In the genomic region with DNA sequence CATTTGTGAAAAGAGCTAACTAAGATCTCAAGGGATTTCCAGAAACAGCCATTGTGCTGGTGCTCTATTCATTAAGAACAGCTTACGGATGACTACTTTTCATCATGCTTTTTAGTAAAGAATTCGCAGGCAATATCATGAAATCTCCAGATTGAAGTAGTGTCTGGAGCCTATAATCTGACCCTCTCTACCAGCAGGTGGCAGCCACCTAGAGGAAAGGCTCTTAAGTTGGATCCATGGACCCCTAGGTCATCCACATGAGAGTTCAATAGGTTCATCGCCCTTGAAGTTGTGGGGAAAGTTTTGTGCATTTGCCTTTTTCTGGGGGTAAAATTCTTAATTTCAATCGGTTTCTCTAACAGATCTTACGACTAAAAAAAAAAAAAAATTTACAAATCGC, we compare ENCODE assay signal across 12 cellular contexts.
DNase-seq lines count a peak whose midpoint lies in the region; ATAC-seq and TF ChIP-seq lines count a peak whose summit lies in the region.
"Had no signal": no experiment of that assay in that cellular context is flagged by ENCODE, and none has a peak within 500 bp of the region (broad histone marks: within the 10 kb centered on the region; RNA-seq: fewer than 3 reads in every experiment).

No MANE protein-coding gene starts in this region.

- H3K4me1 ChIP-seq in BE2C (no peaks in the 10 kb centered on the region), GM23248 (ENCODE audit: insufficient read depth) (peaks cover 45% of the 10 kb centered on the region), PC-9 (replicated peaks; ENCODE audit: insufficient read depth) (peaks cover 5% of the 10 kb centered on the region; the same call in 1 of the 2 replicates), foreskin keratinocyte (peaks cover 18% of the 10 kb centered on the region), esophagus squamous epithelium (peaks cover 4 to 38% (median 21%) of the 10 kb centered on the region in 3 donors)

- no peak for ATAC-seq in foreskin keratinocyte
- ATAC-seq: mucosa of descending colon had no signal

- DNase-seq in BE2C (no peak), GM23248 (peak; percentile 33), PC-9 (peak in 1 of 2 experiments; percentile 40), foreskin keratinocyte (no peak), mucosa of gallbladder (ENCODE audit: low spot score) (no peak), NCI-H226 (no peak), retina (no peak), esophagus squamous epithelium (lab: John Stamatoyannopoulos, UW) (no peak)
- DNase-seq: activated effector memory CD4-positive, alpha-beta T cell treated with anti-CD3 and anti-CD28 coated beads, Interleukin-2, amount 50 U/mL, for 16 hours; NCI-H2029 treated with DMSO at 0.1 percent for 48 hours; stomach had no signal

- H2AFZ ChIP-seq in GM23248 (no peak overlapping the region), PC-9 (no peak overlapping the region)

- POLR2A ChIA-PET in PC-9 (lab: Charles Lee; ENCODE audit: unreplicated experiment): no interaction called here

- in situ Hi-C loops in GM23248 (cut with MboI): loop anchor here (25.0 kb wide), 1 partner anchor 426 kb away; no protein-coding TSS in a partner anchor

- no peak overlapping the region for H3K4me2 ChIP-seq in GM23248 (ENCODE audit: unreplicated experiment)
- no peak overlapping the region for H3K4me2 ChIP-seq in PC-9

- no peak for TF ChIP-seq POLR2A in esophagus squamous epithelium (IDR thresholded peaks at IDR 0.05)

- no TSS peak for BruUV-seq in PC-9 (replicated peaks; lab: Mats Ljungman, UMichigan)

- H3K79me2 ChIP-seq in GM23248 (ENCODE audit: insufficient read depth) (no peaks in the 10 kb centered on the region), PC-9 (ENCODE audit: low read depth) (no peaks in the 10 kb centered on the region)

- peaks cover 24% of the 10 kb centered on the region for H3F3A ChIP-seq in GM23248 (ENCODE audit: insufficient read depth)
- H3F3A ChIP-seq in PC-9 (ENCODE audit: insufficient read depth, low read depth): no peaks in the 10 kb centered on the region; the same call in 1 of the 2 replicates

- CTCF ChIA-PET in PC-9 (lab: Charles Lee): interaction anchor here (0.9 kb wide), 1 partner anchor 18 kb away, joined by 3 read pairs; no protein-coding TSS in a partner anchor

- H3K9me2 ChIP-seq in GM23248 (ENCODE audit: insufficient read depth) (no peaks in the 10 kb centered on the region), PC-9 (ENCODE audit: insufficient read depth) (no peaks in the 10 kb centered on the region)

- no peak overlapping the region for H3K9ac ChIP-seq in GM23248

- TF ChIP-seq CTCF in BE2C (IDR thresholded peaks at IDR 0.05; ENCODE audit: low read depth, low read length): peak; percentile 56
- peak; percentile 55 for TF ChIP-seq CTCF in PC-9 (conservative IDR thresholded peaks at IDR 0.05)
- TF ChIP-seq CTCF in foreskin keratinocyte (conservative IDR thresholded peaks at IDR 0.05): peak; percentile 51
- TF ChIP-seq CTCF in esophagus squamous epithelium (IDR thresholded peaks at IDR 0.05): peak in 2 of 6 experiments; percentile 9 to 30

- H3K27ac ChIP-seq in GM23248 (no peak overlapping the region), PC-9 (no peak overlapping the region), foreskin keratinocyte (no peak overlapping the region), esophagus squamous epithelium (no peak overlapping the region)
- H3K27ac ChIP-seq: stomach had no signal

- no peaks in the 10 kb centered on the region for H4K20me1 ChIP-seq in GM23248 (ENCODE audit: insufficient read depth)
- H4K20me1 ChIP-seq in PC-9 (ENCODE audit: insufficient read depth): no peaks in the 10 kb centered on the region

- H3K4me3 ChIP-seq in BE2C (ENCODE audit: low read depth, low read length) (no peak overlapping the region), GM23248 (no peak overlapping the region), PC-9 (no peak overlapping the region), esophagus squamous epithelium (no peak overlapping the region)
- H3K4me3 ChIP-seq: mucosa of descending colon, stomach had no signal

- H3K36me3 ChIP-seq in BE2C: no peaks in the 10 kb centered on the region
- no peaks in the 10 kb centered on the region for H3K36me3 ChIP-seq in GM23248 (ENCODE audit: low read depth)
- H3K36me3 ChIP-seq in PC-9 (ENCODE audit: low read depth): peaks cover 20% of the 10 kb centered on the region; the same call in 1 of the 2 replicates
- H3K36me3 ChIP-seq in esophagus squamous epithelium: peaks cover 0 to 7% (median 0%) of the 10 kb centered on the region in 3 donors
- H3K36me3 ChIP-seq: stomach had no signal

- intact Hi-C loops in PC-9 (cut with micrococcal nuclease; ENCODE audit: unreplicated experiment): no loop called here
- intact Hi-C loops in esophagus squamous epithelium (cut with DNase I): no loop called here

- no peaks in the 10 kb centered on the region for H3K27me3 ChIP-seq in BE2C
- H3K27me3 ChIP-seq in GM23248 (replicated peaks; ENCODE audit: insufficient read depth): no peaks in the 10 kb centered on the region
- no peaks in the 10 kb centered on the region for H3K27me3 ChIP-seq in PC-9 (ENCODE audit: insufficient read depth, low read depth)
- H3K27me3 ChIP-seq in foreskin keratinocyte: no peaks in the 10 kb centered on the region
- H3K27me3 ChIP-seq in esophagus squamous epithelium: peaks cover 0 to 12% (median 0%) of the 10 kb centered on the region in 4 donors

- no peaks in the 10 kb centered on the region for H3K9me3 ChIP-seq in BE2C
- H3K9me3 ChIP-seq in GM23248 (ENCODE audit: low read depth): no peaks in the 10 kb centered on the region
- H3K9me3 ChIP-seq in PC-9 (ENCODE audit: insufficient read depth, low read depth): no peaks in the 10 kb centered on the region
- no peaks in the 10 kb centered on the region for H3K9me3 ChIP-seq in esophagus squamous epithelium
- H3K9me3 ChIP-seq: mucosa of descending colon, stomach had no signal

- 97% methylated on average over 6 of the region's 6 CpGs for WGBS in GM23248 (ENCODE audit: low coverage in 1 of 2, low lambda C conversion rate in 2 of 2, missing lambda C conversion rate in 2 of 2), 2 experiments
- WGBS in esophagus squamous epithelium, 2 donors: 85 to 91% methylated on average over 6 of the region's 6 CpGs
